Comparison of ENCODE assay signal across 8 cellular contexts in genomic region chr14:32259368-32260013, GRCh38. TPM values are rescaled to one million over a fixed set of nuclear protein-coding genes. Genes with fewer than 3 reads are reported as not detected.
A peak's percentile ranks its signal among the peaks of the same experiment; 100 is the strongest.
DNase-seq lines count a peak whose midpoint lies in the region; ATAC-seq and TF ChIP-seq lines count a peak whose summit lies in the region.

No MANE protein-coding gene starts in this region.

- H3K4me2 ChIP-seq in PC-3 (ENCODE audit: low read length), result peak overlapping the region; percentile 12; the same call in 1 of the 2 replicates

- CTCF ChIA-PET in PC-3 (lab: Charles Lee), result interaction anchor here (0.6 to 1.2 kb wide), 7 partner anchors 9 to 902 kb away, joined by 3 to 6 read pairs (median 3); no protein-coding TSS in a partner anchor

- H3K9me3 ChIP-seq in PC-3 (ENCODE audit: low read length) (peaks cover 8% of the 10 kb centered on the region; the same call in 1 of the 2 replicates), body of pancreas (no peaks in the 10 kb centered on the region)

- no peaks in the 10 kb centered on the region for H3K9me2 ChIP-seq in PC-3 (replicated peaks; ENCODE audit: low read length)

- H3K4me3 ChIP-seq in PC-3 (ENCODE audit: low read length) (no peak overlapping the region), body of pancreas (no peak overlapping the region), lower leg skin (ENCODE audit: low read depth, poor library complexity, severe bottlenecking) (no peak overlapping the region)

- peaks cover 31% of the 10 kb centered on the region for H3K4me1 ChIP-seq in PC-3 (ENCODE audit: insufficient read depth, low read length)
- peaks cover 15% of the 10 kb centered on the region for H3K4me1 ChIP-seq in foreskin keratinocyte
- no peaks in the 10 kb centered on the region for H3K4me1 ChIP-seq in body of pancreas

- H3K9ac ChIP-seq in PC-3 (ENCODE audit: low read length), result no peak overlapping the region

- H2AFZ ChIP-seq in PC-3 (ENCODE audit: low read length), result no peak overlapping the region

- intact Hi-C loops in PC-3 (cut with micrococcal nuclease), result loop anchor here (5.0 kb wide), 2 partner anchors 138 to 252 kb away; no protein-coding TSS in a partner anchor
- intact Hi-C loops in body of pancreas (cut with DNase I), result loop anchor here (10.0 kb wide), 1 partner anchor 335 kb away; no protein-coding TSS in a partner anchor
- intact Hi-C loops in lower leg skin (cut with DNase I; ENCODE audit: low total_unique reads), result loop anchor here (10.0 kb wide), 2 partner anchors 325 to 745 kb away; no protein-coding TSS in a partner anchor

- no peaks in the 10 kb centered on the region for H4K20me1 ChIP-seq in PC-3 (ENCODE audit: low read length)

- ATAC-seq in GM19023 (IDR thresholded peaks at IDR 0.05; ENCODE audit: unreplicated experiment) (peak; percentile 85), HG02981 (IDR thresholded peaks at IDR 0.05; ENCODE audit: unreplicated experiment) (peak; percentile 87), PC-3 (peak; percentile 69), foreskin keratinocyte (peak; percentile 92), body of pancreas (no peak)

- no peaks in the 10 kb centered on the region for H3K79me2 ChIP-seq in PC-3 (ENCODE audit: low read length)

- no peak for TF ChIP-seq CTCF in PC-3 (conservative IDR thresholded peaks at IDR 0.05; ENCODE audit: low read depth, low read length)
- TF ChIP-seq CTCF in foreskin keratinocyte (conservative IDR thresholded peaks at IDR 0.05), result peak; percentile 26
- TF ChIP-seq CTCF in body of pancreas (IDR thresholded peaks at IDR 0.05), result no peak
- TF ChIP-seq CTCF in lower leg skin (IDR thresholded peaks at IDR 0.05), result no peak

- no peaks in the 10 kb centered on the region for H3F3A ChIP-seq in PC-3 (ENCODE audit: low read length, unreplicated experiment)

- BruUV-seq in PC-3 (replicated peaks; lab: Mats Ljungman, UMichigan), result no TSS peak

- TF ChIP-seq POLR2A in body of pancreas (IDR thresholded peaks at IDR 0.05), result no peak
- TF ChIP-seq POLR2A in lower leg skin (IDR thresholded peaks at IDR 0.05), result no peak

- no peaks in the 10 kb centered on the region for H3K36me3 ChIP-seq in PC-3 (ENCODE audit: low read depth, low read length)
- no peaks in the 10 kb centered on the region for H3K36me3 ChIP-seq in body of pancreas (replicated peaks in 1 of 2; ENCODE audit: insufficient read depth in 1 of 2, low read depth in 2 of 2)

- H3K27me3 ChIP-seq in PC-3 (ENCODE audit: low read length) (no peaks in the 10 kb centered on the region), foreskin keratinocyte (no peaks in the 10 kb centered on the region), body of pancreas (no peaks in the 10 kb centered on the region)

- peak; percentile 1 for DNase-seq in COR-L47 (lab: John Stamatoyannopoulos, UW)
- peak; percentile 87 for DNase-seq in PC-3
- peak; percentile 74 to 89 for DNase-seq in foreskin keratinocyte
- no peak for DNase-seq in SK-N-DZ (ENCODE audit: low spot score)
- DNase-seq in body of pancreas, result no peak
- DNase-seq in lower leg skin (ENCODE audit: low spot score in 2 of 2), result no peak

- no peak overlapping the region for H3K27ac ChIP-seq in PC-3 (ENCODE audit: low read length)
- H3K27ac ChIP-seq in foreskin keratinocyte, result peak overlapping the region; percentile 2
- no peak overlapping the region for H3K27ac ChIP-seq in body of pancreas

- POLR2A ChIA-PET in PC-3 (lab: Charles Lee; ENCODE audit: unreplicated experiment), result interaction anchor here (0.6 kb wide), 1 partner anchor 47 kb away, joined by 7 read pairs; no protein-coding TSS in a partner anchor

RNA-seq across cellular contexts. Expression of gene RNU6-8, which starts 56.4 kb away (rescaled TPM):
- total RNA-seq in PC-3 (2014; rRNA removed) (not detected in 2 replicates), foreskin keratinocyte (not detected in 2 replicates), body of pancreas (not detected), lower leg skin (not detected)
- polyA plus RNA-seq in foreskin keratinocyte, result not detected in 2 replicates
- polyA plus RNA-seq in SK-N-DZ (2014; cell fraction: cytosol; rRNA removed), result not detected in 2 replicates
- polyA plus RNA-seq in SK-N-DZ (2014; cell fraction: nucleus; rRNA removed), result not detected in 2 replicates

RNA-seq across cellular contexts. Expression of gene RNU6-7, which starts 57.6 kb away (rescaled TPM):
- total RNA-seq in PC-3 (2014; rRNA removed) (not detected in 2 replicates), foreskin keratinocyte (not detected in 2 replicates), body of pancreas (not detected), lower leg skin (not detected)
- not detected in 2 replicates for polyA plus RNA-seq in foreskin keratinocyte
- not detected in 2 replicates for polyA plus RNA-seq in SK-N-DZ (2014; cell fraction: cytosol; rRNA removed)
- polyA plus RNA-seq in SK-N-DZ (2014; cell fraction: nucleus; rRNA removed), result not detected in 2 replicates

Comparison
In these comparisons a context has a peak if more than half of its experiments do, and no peak if none do; other contexts are left out.
1. DNase-seq: peak in COR-L47 (single experiment), PC-3 (single experiment) and foreskin keratinocyte (2 of 2); none in SK-N-DZ (single experiment), body of pancreas (0 of 4) and lower leg skin (0 of 2).